12 cellular contexts compared by ENCODE assay signal in the genomic region with DNA sequence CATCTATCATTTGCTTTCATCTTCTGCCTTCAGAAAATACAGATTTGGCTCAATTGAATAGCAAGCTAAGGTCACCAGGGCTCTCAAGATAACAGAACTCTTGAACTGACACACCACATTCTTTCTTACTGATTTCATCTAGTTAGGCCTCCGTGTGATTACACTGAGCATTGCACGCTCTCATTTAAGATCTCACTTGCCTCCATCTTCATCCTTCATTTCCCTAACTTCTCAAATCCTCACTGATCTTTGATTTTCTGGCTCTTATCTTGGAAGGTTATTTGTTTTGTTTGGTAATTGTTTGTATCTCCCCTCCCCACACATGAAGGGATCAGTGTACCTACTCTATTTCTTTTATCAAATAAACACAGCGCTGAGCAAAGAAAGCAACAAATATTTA. TPM values are rescaled to one million over a fixed set of nuclear protein-coding genes. Genes with fewer than 3 reads are reported as not detected.
DNase-seq lines count a peak whose midpoint lies in the region; ATAC-seq, FAIRE-seq and TF ChIP-seq lines count a peak whose summit lies in the region.
"Had no signal": no experiment of that assay in that cellular context is flagged by ENCODE, and none has a peak within 500 bp of the region (broad histone marks: within the 10 kb centered on the region; RNA-seq: fewer than 3 reads in every experiment).

No MANE protein-coding gene starts in this region.

- TF ChIP-seq POLR2A in H54 (IDR thresholded peaks at IDR 0.05; ENCODE audit: low read depth, low read length) = no peak

- DNase-seq in H54 (ENCODE audit: insufficient read length, low spot score) (no peak), amniotic epithelial cell (ENCODE audit: low read depth) (peak; percentile 85), iris pigment epithelial cell (ENCODE audit: low read depth) (peak; percentile 74), NCI-H82 (lab: John Stamatoyannopoulos, UW) (no peak), PC-9 (no peak)
- DNase-seq: activated effector memory CD4-positive, alpha-beta T cell treated with anti-CD3 and anti-CD28 coated beads, Interleukin-2, amount 50 U/mL, for 16 hours; Calu3; NCI-H345; right cardiac atrium had no signal

- no peaks in the 10 kb centered on the region for H3K4me1 ChIP-seq in urinary bladder (ENCODE audit: insufficient read depth)
- H3K4me1 ChIP-seq in PC-9 (replicated peaks; ENCODE audit: insufficient read depth) = 0 out of 2 replicates have a peak, but pooled peaks cover 4% of the 10 kb centered on the region

- no peaks in the 10 kb centered on the region for H3F3A ChIP-seq in PC-9 (ENCODE audit: insufficient read depth, low read depth)

- no peak for ATAC-seq in GM19455 (IDR thresholded peaks at IDR 0.05; ENCODE audit: unreplicated experiment)

- H2AFZ ChIP-seq in PC-9 = no peak overlapping the region

- CTCF ChIA-PET in PC-9 (lab: Charles Lee) = interaction anchor here (0.6 kb wide), 1 partner anchor 800 kb away, joined by 6 read pairs; no protein-coding TSS in a partner anchor

- FAIRE-seq in H54 (lab: Jason Lieb, UNC) = peak; percentile 11
- FAIRE-seq: colon had no signal

- no peaks in the 10 kb centered on the region for H3K9me3 ChIP-seq in PC-9 (ENCODE audit: insufficient read depth, low read depth)

- no peaks in the 10 kb centered on the region for H3K79me2 ChIP-seq in PC-9 (ENCODE audit: low read depth)

- H3K36me3 ChIP-seq in urinary bladder (ENCODE audit: insufficient read depth) = no peaks in the 10 kb centered on the region
- no peaks in the 10 kb centered on the region for H3K36me3 ChIP-seq in PC-9 (ENCODE audit: low read depth)

- no peaks in the 10 kb centered on the region for H3K9me2 ChIP-seq in PC-9 (ENCODE audit: insufficient read depth)

- intact Hi-C loops in PC-9 (cut with micrococcal nuclease; ENCODE audit: unreplicated experiment) = no loop called here

- H3K27ac ChIP-seq in urinary bladder (ENCODE audit: low read depth) (peak overlapping the region; percentile 10), PC-9 (no peak overlapping the region)

- H3K4me3 ChIP-seq in urinary bladder (ENCODE audit: low read depth, low read length) (no peak overlapping the region), PC-9 (no peak overlapping the region)

- POLR2A ChIA-PET in PC-9 (lab: Charles Lee; ENCODE audit: unreplicated experiment) = no interaction called here

- no peaks in the 10 kb centered on the region for H3K27me3 ChIP-seq in PC-9 (ENCODE audit: insufficient read depth, low read depth)

- WGBS in urinary bladder = 42% methylated on average over 3 of the region's 3 CpGs

- no peak for TF ChIP-seq CTCF in PC-9 (conservative IDR thresholded peaks at IDR 0.05)

- H3K4me2 ChIP-seq in PC-9 = no peak overlapping the region

- H4K20me1 ChIP-seq in PC-9 (ENCODE audit: insufficient read depth) = no peaks in the 10 kb centered on the region

- BruUV-seq in PC-9 (replicated peaks; lab: Mats Ljungman, UMichigan) = no TSS peak

RNA-seq across cellular contexts. Expression of a gene that starts 47.7 kb away (rescaled TPM):
- total RNA-seq in urinary bladder (62.2 TPM), PC-9 (2021) (9.8 and 11.8 TPM in 2 replicates)
- 23.3 TPM for polyA plus RNA-seq in urinary bladder

Comparison
In these comparisons a context has a peak if more than half of its experiments do, and no peak if none do; other contexts are left out.
1. DNase-seq: peak in amniotic epithelial cell (single experiment) and iris pigment epithelial cell (single experiment); none in H54 (single experiment), NCI-H82 (single experiment) and PC-9 (0 of 2).